Comparison of ENCODE assay signal across 8 cellular contexts in genomic region chr14:103529383-103530365, GRCh38. TPM values are rescaled to one million over a fixed set of nuclear protein-coding genes. Genes with fewer than 3 reads are reported as not detected.
DNase-seq lines count a peak whose midpoint lies in the region; ATAC-seq, FAIRE-seq and TF ChIP-seq lines count a peak whose summit lies in the region.

No MANE protein-coding gene starts in this region.

- H3K4me3 ChIP-seq in heart left ventricle (peak overlapping the region; percentile 66 to 100 (median 86)), K562 (peak overlapping the region; percentile 92), vagina (peak overlapping the region; percentile 67 to 73)

- H3K9ac ChIP-seq in K562 (ENCODE audit: insufficient read depth in 1 of 2, low read depth in 2 of 2, low read length in 2 of 2), result peak overlapping the region; percentile 76 to 95

- H3K36me3 ChIP-seq in heart left ventricle (peaks cover 0 to 28% (median 4%) of the 10 kb centered on the region in 9 donors), K562 (ENCODE audit: control insufficient read depth, insufficient read depth, low read length) (peaks cover 36% of the 10 kb centered on the region; the same call in 2 of the 3 replicates), vagina (peaks cover 0 to 5% of the 10 kb centered on the region in 2 donors)

- H3K27me3 ChIP-seq in heart left ventricle (no peaks in the 10 kb centered on the region), K562 (ENCODE audit: control insufficient read depth in 2 of 2, insufficient read depth in 2 of 2, low read length in 2 of 2) (no peaks in the 10 kb centered on the region), vagina (no peaks in the 10 kb centered on the region)

- peak overlapping the region; percentile 89 for H3K4me2 ChIP-seq in K562 (ENCODE audit: insufficient read depth, low read length)

- no peak for FAIRE-seq in K562 (lab: Jason Lieb, UNC)

- H3K9me3 ChIP-seq in heart left ventricle (no peaks in the 10 kb centered on the region), K562 (replicated peaks; ENCODE audit: control insufficient read depth, insufficient read depth, low read depth, low read length) (no peaks in the 10 kb centered on the region), vagina (no peaks in the 10 kb centered on the region)

- peak overlapping the region; percentile 95 for H3K4me3 Mint-ChIP-seq in memory B cell

- peaks cover 3 to 59% (median 30%) of the 10 kb centered on the region in 12 donors for H3K4me1 ChIP-seq in heart left ventricle
- peaks cover 17 to 75% of the 10 kb centered on the region in 2 experiments; a peak in 4 of 5 replicates for H3K4me1 ChIP-seq in K562 (replicated peaks in 1 of 2; ENCODE audit: control insufficient read depth in 2 of 2, insufficient read depth in 2 of 2, low read length in 2 of 2)
- H3K4me1 ChIP-seq in vagina, result peaks cover 81% of the 10 kb centered on the region

- H3K9me1 ChIP-seq in K562 (ENCODE audit: control insufficient read depth, insufficient read depth, low read length), result peaks cover 6% of the 10 kb centered on the region

- H3K79me2 ChIP-seq in K562 (ENCODE audit: control insufficient read depth, insufficient read depth, low read length), result peaks cover 32% of the 10 kb centered on the region

- H3K27ac ChIP-seq in heart left ventricle, result peak overlapping the region; percentile 82 to 98 (median 95)
- peak overlapping the region; percentile 73 for H3K27ac ChIP-seq in K562 (ENCODE audit: extremely low read depth, low read depth, low read length)
- H3K27ac ChIP-seq in vagina, result peak overlapping the region; percentile 90

- DNase-seq in heart left ventricle (peak in 1 of 5 donors; percentile 65), left cardiac atrium (no peak), K562 (ENCODE audit: extremely low read depth in 1 of 4, low spot score in 3 of 4) (no peak), memory B cell (ENCODE audit: low spot score in 2 of 2) (no peak), vagina (ENCODE audit: extremely low spot score in 2 of 2) (no peak)

- H2AFZ ChIP-seq in K562 (ENCODE audit: low read depth, low read length), result peak overlapping the region; percentile 70; the same call in 1 of the 2 replicates

- H4K20me1 ChIP-seq in K562 (replicated peaks; ENCODE audit: control insufficient read depth, insufficient read depth, low read length), result no peaks in the 10 kb centered on the region; the same call in 1 of the 2 replicates

- TF ChIP-seq RAD21 in K562 (CRISPR knock-in tag; conservative IDR thresholded peaks at IDR 0.05 in 1 of 2, IDR thresholded peaks at IDR 0.05 in 1 of 2), result no peak

- peaks cover 3% of the 10 kb centered on the region for H3K36me3 Mint-ChIP-seq in memory B cell

- TF ChIP-seq EP300 in K562 (IDR thresholded peaks at IDR 0.05; ENCODE audit: low read length), result no peak

- H3K4me1 Mint-ChIP-seq in memory B cell, result peaks cover 31% of the 10 kb centered on the region

- 48 to 61% (median 53%) methylated on average over 35 to 42 of the region's 42 CpGs for WGBS in heart left ventricle, 4 donors
- 19% methylated on average over 30 of the region's 42 CpGs for WGBS in K562 (ENCODE audit: insufficient coverage, low coverage, missing lambda C conversion rate)

- TF ChIP-seq CTCF in heart left ventricle (IDR thresholded peaks at IDR 0.05), result no peak
- no peak for TF ChIP-seq CTCF in K562 (IDR thresholded peaks at IDR 0.05 in 2 of 3, conservative IDR thresholded peaks at IDR 0.05 in 1 of 3; ENCODE audit: insufficient read depth in 2 of 3, low read depth in 1 of 3, low read length in 3 of 3)
- TF ChIP-seq CTCF in vagina (IDR thresholded peaks at IDR 0.05), result no peak

- POLR2A ChIA-PET in K562 (lab: Yijun Ruan, JAX), result interaction anchor here (0.6 to 1.8 kb wide), 8 partner anchors 9 to 1493 kb away, joined by 3 to 9 read pairs (median 4); no protein-coding TSS in a partner anchor

- no peaks in the 10 kb centered on the region for H3K27me3 Mint-ChIP-seq in memory B cell

- ATAC-seq in heart left ventricle, result no peak
- no peak for ATAC-seq in left cardiac atrium
- ATAC-seq in K562, result no peak; the same call in 2 of the 3 replicates
- no peak for ATAC-seq in memory B cell (ENCODE audit: low read depth)
- no peak for ATAC-seq in GM18505 (IDR thresholded peaks at IDR 0.05; ENCODE audit: unreplicated experiment)
- no peak for ATAC-seq in GM18873 (IDR thresholded peaks at IDR 0.05; ENCODE audit: low FRiP score, unreplicated experiment)
- ATAC-seq in HG02798 (IDR thresholded peaks at IDR 0.05; ENCODE audit: poor library complexity, unreplicated experiment), result no peak

- in situ Hi-C loops in K562 (cut with MboI), result loop anchor here (10.0 kb wide), 1 partner anchor 445 kb away; the partner anchor contains the start of gene LBHD2

- intact Hi-C loops in heart left ventricle (cut with DNase I), result no loop called here
- intact Hi-C loops in left cardiac atrium (cut with DNase I), result no loop called here
- intact Hi-C loops in K562 (cut with micrococcal nuclease), result loop anchor here (10.0 kb wide), 1 partner anchor 135 kb away; no protein-coding TSS in a partner anchor
- intact Hi-C loops in vagina (cut with DNase I), result no loop called here

- TF ChIP-seq POLR2A in heart left ventricle (IDR thresholded peaks at IDR 0.05), result no peak
- TF ChIP-seq POLR2A in K562 (conservative IDR thresholded peaks at IDR 0.05), result no peak
- no peak for TF ChIP-seq POLR2A in vagina (IDR thresholded peaks at IDR 0.05)
- TF ChIP-seq POLR2A in GM18505 (IDR thresholded peaks at IDR 0.05; ENCODE audit: borderline replicate concordance, extremely low read depth, insufficient read depth, insufficient read length), result no peak

- H3K9me3 Mint-ChIP-seq in memory B cell, result no peaks in the 10 kb centered on the region

- TSS peak; percentile 66 for BruUV-seq in K562 (replicated peaks; lab: Mats Ljungman, UMichigan)

- CTCF ChIA-PET in K562 (lab: Yijun Ruan, JAX; ENCODE audit: low intra/inter-chr PET ratio), result no interaction called here

- H3K27ac Mint-ChIP-seq in memory B cell, result peak overlapping the region; percentile 92

RNA-seq across cellular contexts. Expression of gene TRMT61A, which starts 0.7 kb away (rescaled TPM):
- total RNA-seq in heart left ventricle (1 to 10 TPM; 3.2 to 7.1 (median 5.1) TPM), left cardiac atrium (1 to 10 TPM; 6.0 to 8.5 TPM), K562 (2014; rRNA removed) (24.8 and 29.5 TPM in 2 replicates), K562 (2014; rRNA removed; fragmentation: Illumina TruSeq; extraction: Trizol) (1.5 and 2.9 TPM in 2 replicates), K562 (2015; rRNA removed; fragmentation: Illumina TruSeq; extraction: Trizol) (12.3 and 12.4 TPM in 2 replicates), K562 (2021) (20.4 and 21.0 TPM in 2 replicates), vagina (17.7 TPM)
- polyA plus RNA-seq in heart left ventricle (10 to 100 TPM in 1 of 2 donors, 1 to 10 TPM in 1; 5.8 to 15.9 TPM), K562 (2011; rRNA removed) (5.1 and 6.6 TPM in 2 replicates), K562 (2014; fragmentation: Illumina TruSeq; extraction: Trizol) (3.2 and 10.1 TPM in 2 replicates), K562 (2014; fragmentation: Nextera tagmentation; extraction: Ambion mirVana) (under 1 TPM; 0.10 to 0.50 TPM), K562 (2014; rRNA removed) (18.1 and 22.4 TPM in 2 replicates)
- 5.1 and 21.8 TPM in 2 replicates for total RNA-seq in K562 (2011; cell fraction: chromatin; rRNA removed; ENCODE audit: low replicate concordance)
- 24.5 and 24.8 TPM in 2 replicates for total RNA-seq in K562 (2011; cell fraction: nucleolus; rRNA removed)
- total RNA-seq in K562 (2011; cell fraction: nucleoplasm; rRNA removed), result 9.7 and 11.4 TPM in 2 replicates
- polyA plus RNA-seq in K562 (2011; cell fraction: cytosol; rRNA removed), result 7.6 and 28.9 TPM in 2 replicates
- polyA plus RNA-seq in K562 (2011; cell fraction: nucleus; rRNA removed), result 15.5 and 27.8 TPM in 2 replicates
- 7.5 and 13.1 TPM in 2 replicates for polyA plus RNA-seq in K562 (2012)
- 1.4 and 2.6 TPM in 2 replicates for polyA minus RNA-seq in K562 (2011; rRNA and poly(A)+ RNA removed)
- 5.0 and 6.5 TPM in 2 replicates for polyA minus RNA-seq in K562 (2011; cell fraction: cytosol; rRNA and poly(A)+ RNA removed)
- 13.2 and 14.3 TPM in 2 replicates for polyA minus RNA-seq in K562 (2011; cell fraction: nucleus; rRNA and poly(A)+ RNA removed)

RNA-seq across cellular contexts. Expression of gene CKB, which starts 7.0 kb away (rescaled TPM):
- 1,000 to 10,000 TPM in 2 of 9 donors, 100 to 1,000 TPM in 7; 203 to 1,105 (median 462) TPM for total RNA-seq in heart left ventricle
- 1,000 to 10,000 TPM in 1 of 2 donors, 100 to 1,000 TPM in 1; 529 to 1,103 TPM for polyA plus RNA-seq in heart left ventricle
- 100 to 1,000 TPM; 407 to 412 TPM for total RNA-seq in left cardiac atrium
- total RNA-seq in K562 (2011; cell fraction: chromatin; rRNA removed; ENCODE audit: low replicate concordance), result 63.0 and 253 TPM in 2 replicates
- total RNA-seq in K562 (2011; cell fraction: nucleolus; rRNA removed), result 300 and 318 TPM in 2 replicates
- 108 and 141 TPM in 2 replicates for total RNA-seq in K562 (2011; cell fraction: nucleoplasm; rRNA removed)
- 692 and 778 TPM in 2 replicates for total RNA-seq in K562 (2014; rRNA removed)
- 90.5 and 91.6 TPM in 2 replicates for total RNA-seq in K562 (2014; rRNA removed; fragmentation: Illumina TruSeq; extraction: Trizol)
- total RNA-seq in K562 (2015; rRNA removed; fragmentation: Illumina TruSeq; extraction: Trizol), result 177 and 191 TPM in 2 replicates
- total RNA-seq in K562 (2021), result 558 and 570 TPM in 2 replicates
- polyA plus RNA-seq in K562 (2011; rRNA removed), result 132 and 348 TPM in 2 replicates
- 261 and 599 TPM in 2 replicates for polyA plus RNA-seq in K562 (2011; cell fraction: cytosol; rRNA removed)
- polyA plus RNA-seq in K562 (2011; cell fraction: nucleus; rRNA removed), result 742 and 1,022 TPM in 2 replicates
- polyA plus RNA-seq in K562 (2012), result 375 and 553 TPM in 2 replicates
- polyA plus RNA-seq in K562 (2014; fragmentation: Illumina TruSeq; extraction: Trizol), result 115 and 390 TPM in 2 replicates
- polyA plus RNA-seq in K562 (2014; fragmentation: Nextera tagmentation; extraction: Ambion mirVana), result 10 to 100 TPM; 23.9 to 44.5 TPM
- 564 and 637 TPM in 2 replicates for polyA plus RNA-seq in K562 (2014; rRNA removed)
- 34.8 and 43.6 TPM in 2 replicates for polyA minus RNA-seq in K562 (2011; rRNA and poly(A)+ RNA removed)
- polyA minus RNA-seq in K562 (2011; cell fraction: cytosol; rRNA and poly(A)+ RNA removed), result 164 and 287 TPM in 2 replicates
- polyA minus RNA-seq in K562 (2011; cell fraction: nucleus; rRNA and poly(A)+ RNA removed), result 93.2 and 131 TPM in 2 replicates
- 179 TPM for total RNA-seq in vagina

RNA-seq across cellular contexts. Expression of gene BAG5, which starts 32.8 kb away (rescaled TPM):
- total RNA-seq in heart left ventricle (10 to 100 TPM; 15.0 to 22.8 (median 17.0) TPM), left cardiac atrium (10 to 100 TPM; 15.2 to 23.6 TPM), K562 (2014; rRNA removed) (11.1 and 15.1 TPM in 2 replicates), K562 (2014; rRNA removed; fragmentation: Illumina TruSeq; extraction: Trizol) (21.4 and 22.6 TPM in 2 replicates), K562 (2015; rRNA removed; fragmentation: Illumina TruSeq; extraction: Trizol) (18.0 and 19.5 TPM in 2 replicates), K562 (2021) (16.9 and 17.5 TPM in 2 replicates), vagina (21.6 TPM)
- polyA plus RNA-seq in heart left ventricle (10 to 100 TPM in 1 of 2 donors, 1 to 10 TPM in 1; 4.8 to 19.1 TPM), K562 (2011; rRNA removed) (7.6 and 7.9 TPM in 2 replicates), K562 (2014; fragmentation: Illumina TruSeq; extraction: Trizol) (17.2 and 20.6 TPM in 2 replicates), K562 (2014; fragmentation: Nextera tagmentation; extraction: Ambion mirVana) (10 to 100 TPM in 1 of 2 experiments, 1 to 10 TPM in 1; 9.1 to 13.2 TPM), K562 (2014; rRNA removed) (9.9 and 11.2 TPM in 2 replicates)
- 7.5 and 18.1 TPM in 2 replicates for total RNA-seq in K562 (2011; cell fraction: chromatin; rRNA removed; ENCODE audit: low replicate concordance)
- total RNA-seq in K562 (2011; cell fraction: nucleolus; rRNA removed), result 5.4 and 6.3 TPM in 2 replicates
- 9.8 and 13.9 TPM in 2 replicates for total RNA-seq in K562 (2011; cell fraction: nucleoplasm; rRNA removed)
- 3.5 and 6.5 TPM in 2 replicates for polyA plus RNA-seq in K562 (2011; cell fraction: cytosol; rRNA removed)
- polyA plus RNA-seq in K562 (2011; cell fraction: nucleus; rRNA removed), result 5.0 and 5.8 TPM in 2 replicates
- polyA plus RNA-seq in K562 (2012), result 8.6 and 12.2 TPM in 2 replicates
- 12.3 and 14.5 TPM in 2 replicates for polyA minus RNA-seq in K562 (2011; rRNA and poly(A)+ RNA removed)
- polyA minus RNA-seq in K562 (2011; cell fraction: cytosol; rRNA and poly(A)+ RNA removed), result 10.3 and 10.5 TPM in 2 replicates
- 4.0 and 7.8 TPM in 2 replicates for polyA minus RNA-seq in K562 (2011; cell fraction: nucleus; rRNA and poly(A)+ RNA removed)

RNA-seq across cellular contexts. Expression of gene COA8, which starts 33.1 kb away (rescaled TPM):
- total RNA-seq in heart left ventricle, result 10 to 100 TPM; 30.6 to 66.5 (median 41.9) TPM
- polyA plus RNA-seq in heart left ventricle, result 100 to 1,000 TPM in 1 of 2 donors, 10 to 100 TPM in 1; 47.5 to 109 TPM
- 10 to 100 TPM; 37.8 to 42.5 TPM for total RNA-seq in left cardiac atrium
- 34.1 and 36.6 TPM in 2 replicates for total RNA-seq in K562 (2011; cell fraction: chromatin; rRNA removed; ENCODE audit: low replicate concordance)
- 16.8 and 18.7 TPM in 2 replicates for total RNA-seq in K562 (2011; cell fraction: nucleolus; rRNA removed)
- 27.0 and 28.2 TPM in 2 replicates for total RNA-seq in K562 (2011; cell fraction: nucleoplasm; rRNA removed)
- total RNA-seq in K562 (2014; rRNA removed), result 25.2 and 25.6 TPM in 2 replicates
- 25.7 and 27.3 TPM in 2 replicates for total RNA-seq in K562 (2014; rRNA removed; fragmentation: Illumina TruSeq; extraction: Trizol)
- 27.0 and 28.5 TPM in 2 replicates for total RNA-seq in K562 (2015; rRNA removed; fragmentation: Illumina TruSeq; extraction: Trizol)
- 34.6 and 35.5 TPM in 2 replicates for total RNA-seq in K562 (2021)
- polyA plus RNA-seq in K562 (2011; rRNA removed), result 13.0 and 19.1 TPM in 2 replicates
- 5.5 and 7.4 TPM in 2 replicates for polyA plus RNA-seq in K562 (2011; cell fraction: cytosol; rRNA removed)
- 6.3 and 6.5 TPM in 2 replicates for polyA plus RNA-seq in K562 (2011; cell fraction: nucleus; rRNA removed)
- 35.5 TPM in 2 replicates for polyA plus RNA-seq in K562 (2012)
- polyA plus RNA-seq in K562 (2014; fragmentation: Illumina TruSeq; extraction: Trizol), result 24.8 and 27.3 TPM in 2 replicates
- 10 to 100 TPM in 1 of 2 experiments, 1 to 10 TPM in 1; 5.0 to 11.8 TPM for polyA plus RNA-seq in K562 (2014; fragmentation: Nextera tagmentation; extraction: Ambion mirVana)
- polyA plus RNA-seq in K562 (2014; rRNA removed), result 33.5 and 35.3 TPM in 2 replicates
- 4.3 and 7.4 TPM in 2 replicates for polyA minus RNA-seq in K562 (2011; rRNA and poly(A)+ RNA removed)
- polyA minus RNA-seq in K562 (2011; cell fraction: cytosol; rRNA and poly(A)+ RNA removed), result 5.2 and 7.9 TPM in 2 replicates
- polyA minus RNA-seq in K562 (2011; cell fraction: nucleus; rRNA and poly(A)+ RNA removed), result 5.8 and 9.2 TPM in 2 replicates
- total RNA-seq in vagina, result 17.2 TPM
